Comparison of ENCODE assay signal across 8 cellular contexts in the genomic region with DNA sequence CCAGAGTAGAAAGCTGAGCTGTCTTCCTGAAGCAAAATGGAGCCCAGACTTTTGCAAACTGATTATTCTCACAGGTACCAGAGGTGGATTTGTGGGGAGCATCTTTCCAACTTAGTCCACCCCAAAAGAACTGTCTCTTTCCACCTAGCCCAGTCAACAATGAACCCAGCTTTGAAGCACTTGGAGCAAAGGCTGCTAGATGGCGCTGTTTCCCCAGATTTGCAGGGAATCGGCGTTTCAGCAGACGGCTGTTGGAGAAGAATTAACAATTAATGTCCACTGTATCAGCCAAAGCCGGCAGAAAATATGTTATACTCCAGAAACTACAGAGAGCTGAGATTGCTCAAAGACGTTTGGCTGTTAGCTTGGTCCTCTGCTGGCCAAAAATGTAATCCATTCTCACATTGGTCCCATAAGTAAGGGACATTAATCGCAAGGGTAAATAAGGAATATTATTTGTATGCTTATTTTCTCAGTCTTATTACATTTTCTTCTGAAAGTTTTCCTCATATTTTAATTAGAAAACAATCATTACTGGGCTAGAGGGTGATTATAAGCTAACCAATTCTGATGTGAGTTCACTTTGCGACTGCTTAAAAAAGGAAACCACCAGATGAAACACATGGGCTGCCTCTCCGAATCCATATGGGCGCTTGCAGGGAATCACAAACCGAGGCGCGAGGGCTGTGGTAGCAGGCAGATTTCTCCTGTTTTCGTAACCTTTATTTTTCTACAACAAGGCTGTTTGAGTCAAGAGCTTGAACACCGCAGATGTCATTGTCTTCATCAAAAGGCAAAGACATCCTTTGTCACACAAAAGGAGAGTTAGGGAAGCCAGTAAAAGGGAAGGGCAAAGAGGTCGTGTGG.
DNase-seq lines count a peak whose midpoint lies in the region; FAIRE-seq and TF ChIP-seq lines count a peak whose summit lies in the region.

No MANE protein-coding gene starts in this region.

- no peaks in the 10 kb centered on the region for H3K79me2 ChIP-seq in MM.1S (ENCODE audit: low read length)
- no peaks in the 10 kb centered on the region for H3K79me2 ChIP-seq in endothelial cell of umbilical vein (ENCODE audit: control insufficient read depth, insufficient read depth, low read length)

- dilution Hi-C loops in endothelial cell of umbilical vein (cut with MboI; ENCODE audit: extremely low pct_ligation_motif_present, low sequenced_read_pairs), result no loop called here

- peak overlapping the region; percentile 11; the same call in 1 of the 2 replicates for H2AFZ ChIP-seq in MM.1S (ENCODE audit: low read length)
- no peak overlapping the region for H2AFZ ChIP-seq in endothelial cell of umbilical vein (ENCODE audit: low read depth, low read length)

- no peak for FAIRE-seq in endothelial cell of umbilical vein (lab: Jason Lieb, UNC)

- H4K20me1 ChIP-seq in MM.1S (ENCODE audit: insufficient read depth, low read length) (no peaks in the 10 kb centered on the region), endothelial cell of umbilical vein (replicated peaks; ENCODE audit: control insufficient read depth, extremely low read depth, insufficient read depth, low read length) (no peaks in the 10 kb centered on the region)

- TF ChIP-seq CTCF in MM.1S (IDR thresholded peaks at IDR 0.05; ENCODE audit: low read length), result peak; percentile 96
- peak; percentile 31 to 43 for TF ChIP-seq CTCF in endothelial cell of umbilical vein (IDR thresholded peaks at IDR 0.05; ENCODE audit: extremely low read depth in 1 of 2, insufficient read depth in 1 of 2, low read depth in 1 of 2, low read length in 2 of 2)

- H3K9me3 Mint-ChIP-seq in CD4-positive, alpha-beta memory T cell, result peaks cover 0 to 9% (median 2%) of the 10 kb centered on the region in 8 donors

- H3K4me2 ChIP-seq in MM.1S (ENCODE audit: low read depth, low read length) (peak overlapping the region; percentile 40; the same call in 1 of the 2 replicates), endothelial cell of umbilical vein (ENCODE audit: insufficient read depth, low read length) (no peak overlapping the region)

- H3K27ac Mint-ChIP-seq in CD4-positive, alpha-beta memory T cell, result no peak overlapping the region

- DNase-seq in DMS 273 (lab: John Stamatoyannopoulos, UW; ENCODE audit: unreplicated experiment) (peak; percentile 91), GM19238 (ENCODE audit: insufficient read length, low spot score) (peak; percentile 7), MM.1S (peak; percentile 73), SHP77 treated with DMSO at 0.1 percent for 48 hours (lab: John Stamatoyannopoulos, UW) (peak; percentile 39), endothelial cell of umbilical vein (ENCODE audit: low read depth, low spot score) (peak; percentile 1), mucosa of gallbladder (ENCODE audit: low spot score) (peak; percentile 53)
- DNase-seq in activated effector memory CD4-positive, alpha-beta T cell treated with Interleukin-2 at 50 U/mL for 16 hours, result no peak
- no peak for DNase-seq in CD4-positive, alpha-beta memory T cell

- H3K4me3 ChIP-seq in MM.1S (ENCODE audit: low read length) (0 out of 2 replicates have a peak overlapping the region, but pooled peaks have one; percentile 5), endothelial cell of umbilical vein (replicated peaks in 1 of 3; ENCODE audit: insufficient read depth in 1 of 3, low read depth in 1 of 3, low read length in 3 of 3) (no peak overlapping the region)
- no peak overlapping the region for H3K4me3 ChIP-seq in CD4-positive, alpha-beta memory T cell (ENCODE audit: low read length in 2 of 2)

- H3K36me3 ChIP-seq in MM.1S (replicated peaks; ENCODE audit: insufficient read depth, low read length) (no peaks in the 10 kb centered on the region), endothelial cell of umbilical vein (ENCODE audit: control insufficient read depth in 2 of 2, extremely low read depth in 1 of 2, insufficient read depth in 2 of 2, low read length in 2 of 2) (no peaks in the 10 kb centered on the region)
- H3K36me3 ChIP-seq in CD4-positive, alpha-beta memory T cell (ENCODE audit: insufficient read depth, low read length), result no peaks in the 10 kb centered on the region

- no peaks in the 10 kb centered on the region for H3K9me1 ChIP-seq in endothelial cell of umbilical vein (replicated peaks; ENCODE audit: control insufficient read depth, extremely low read depth, insufficient read depth, low read length)

- H3K9me3 ChIP-seq in MM.1S (replicated peaks; ENCODE audit: insufficient read depth, low read length), result no peaks in the 10 kb centered on the region
- no peaks in the 10 kb centered on the region for H3K9me3 ChIP-seq in endothelial cell of umbilical vein (replicated peaks; ENCODE audit: control insufficient read depth, insufficient read depth, low read length)
- H3K9me3 ChIP-seq in CD4-positive, alpha-beta memory T cell (ENCODE audit: control insufficient read depth in 1 of 2, low read length in 2 of 2), result no peaks in the 10 kb centered on the region

- CTCF ChIA-PET in endothelial cell of umbilical vein (lab: Charles Lee), result no interaction called here
- CTCF ChIA-PET in CD4-positive, alpha-beta memory T cell (lab: Charles Lee; ENCODE audit: partially characterized antibody), result interaction anchor here (1.0 kb wide), 1 partner anchor 10 kb away, joined by 3 read pairs; no protein-coding TSS in a partner anchor

- H3K27ac ChIP-seq in MM.1S (ENCODE audit: low read length), result no peak overlapping the region
- H3K27ac ChIP-seq in endothelial cell of umbilical vein (ENCODE audit: insufficient read depth, low read depth, low read length), result no peak overlapping the region
- H3K27ac ChIP-seq in CD4-positive, alpha-beta memory T cell (ENCODE audit: low read depth, low read length), result no peak overlapping the region

- peaks cover 21% of the 10 kb centered on the region for H3K4me1 ChIP-seq in MM.1S (ENCODE audit: low read length)
- H3K4me1 ChIP-seq in endothelial cell of umbilical vein (ENCODE audit: control insufficient read depth, extremely low read depth, insufficient read depth, low read length), result no peaks in the 10 kb centered on the region
- no peaks in the 10 kb centered on the region for H3K4me1 ChIP-seq in CD4-positive, alpha-beta memory T cell (ENCODE audit: insufficient read depth, low read length)

- H3K9me2 ChIP-seq in MM.1S (replicated peaks; ENCODE audit: insufficient read depth, low read length), result no peaks in the 10 kb centered on the region

- H3K27me3 ChIP-seq in MM.1S (replicated peaks; ENCODE audit: insufficient read depth, low read length) (no peaks in the 10 kb centered on the region), endothelial cell of umbilical vein (ENCODE audit: control insufficient read depth in 2 of 2, insufficient read depth in 2 of 2, low read length in 2 of 2) (no peaks in the 10 kb centered on the region)
- no peaks in the 10 kb centered on the region for H3K27me3 ChIP-seq in CD4-positive, alpha-beta memory T cell (ENCODE audit: insufficient read depth, low read length)

- intact Hi-C loops in endothelial cell of umbilical vein (cut with micrococcal nuclease), result loop anchor here (5.0 kb wide), 1 partner anchor 1421 kb away; no protein-coding TSS in a partner anchor
- intact Hi-C loops in CD4-positive, alpha-beta memory T cell (cut with micrococcal nuclease), result no loop called here

- no peak overlapping the region for H3K4me3 Mint-ChIP-seq in CD4-positive, alpha-beta memory T cell

- H3K9ac ChIP-seq in MM.1S (ENCODE audit: low read length) (peak overlapping the region; percentile 20; the same call in 1 of the 2 replicates), endothelial cell of umbilical vein (replicated peaks; ENCODE audit: extremely low read depth, insufficient read depth, low read length) (no peak overlapping the region)

- POLR2A ChIA-PET in endothelial cell of umbilical vein (lab: Charles Lee), result no interaction called here
- POLR2A ChIA-PET in CD4-positive, alpha-beta memory T cell (lab: Charles Lee; ENCODE audit: partially characterized antibody), result no interaction called here

- no peaks in the 10 kb centered on the region for H3F3A ChIP-seq in MM.1S (ENCODE audit: insufficient read depth, low read length)

- TF ChIP-seq POLR2A in endothelial cell of umbilical vein (IDR thresholded peaks at IDR 0.05; ENCODE audit: low read depth, low read length), result no peak

- peaks cover 5 to 6% of the 10 kb centered on the region in 2 donors for H3K27me3 Mint-ChIP-seq in CD4-positive, alpha-beta memory T cell

- no TSS peak for BruUV-seq in endothelial cell of umbilical vein (replicated peaks; lab: Mats Ljungman, UMichigan)

- no peaks in the 10 kb centered on the region for H3K36me3 Mint-ChIP-seq in CD4-positive, alpha-beta memory T cell

- no peaks in the 10 kb centered on the region for H3K4me1 Mint-ChIP-seq in CD4-positive, alpha-beta memory T cell

TF ChIP-seq in endothelial cell of umbilical vein, 7 proteins besides CTCF, POLR2A, EP300 and RAD21:
- TF ChIP-seq, protein P1, sequence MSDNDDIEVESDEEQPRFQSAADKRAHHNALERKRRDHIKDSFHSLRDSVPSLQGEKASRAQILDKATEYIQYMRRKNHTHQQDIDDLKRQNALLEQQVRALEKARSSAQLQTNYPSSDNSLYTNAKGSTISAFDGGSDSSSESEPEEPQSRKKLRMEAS (IDR thresholded peaks at IDR 0.05; ENCODE audit: insufficient read depth, insufficient read length), result no peak
- TF ChIP-seq MYC (IDR thresholded peaks at IDR 0.05; ENCODE audit: low read depth, low read length) (no peak), JUN (IDR thresholded peaks at IDR 0.05; ENCODE audit: borderline replicate concordance, insufficient read depth, insufficient read length, low read depth) (no peak), FOS (IDR thresholded peaks at IDR 0.05; ENCODE audit: borderline replicate concordance, insufficient read depth, low read length) (no peak), GATA2 (IDR thresholded peaks at IDR 0.05; ENCODE audit: insufficient read depth, insufficient read length, low read depth, low read length) (no peak), EZH2 (IDR thresholded peaks at IDR 0.05; ENCODE audit: borderline replicate concordance, low read depth, low read length, severe bottlenecking) (no peak), POLR2AphosphoS5 (IDR thresholded peaks at IDR 0.05; ENCODE audit: insufficient read depth, low read depth, low read length) (no peak)

Comparison
In these comparisons a context has a peak if more than half of its experiments do, and no peak if none do; other contexts are left out.
1. DNase-seq: peak in DMS 273 (single experiment), GM19238 (single experiment), MM.1S (single experiment), SHP77 treated with DMSO at 0.1 percent for 48 hours (single experiment), endothelial cell of umbilical vein (single experiment) and mucosa of gallbladder (single experiment); none in activated effector memory CD4-positive, alpha-beta T cell treated with Interleukin-2 at 50 U/mL for 16 hours (single experiment) and CD4-positive, alpha-beta memory T cell (0 of 5).